1 cellular context compared by ENCODE assay signal in the genomic region with DNA sequence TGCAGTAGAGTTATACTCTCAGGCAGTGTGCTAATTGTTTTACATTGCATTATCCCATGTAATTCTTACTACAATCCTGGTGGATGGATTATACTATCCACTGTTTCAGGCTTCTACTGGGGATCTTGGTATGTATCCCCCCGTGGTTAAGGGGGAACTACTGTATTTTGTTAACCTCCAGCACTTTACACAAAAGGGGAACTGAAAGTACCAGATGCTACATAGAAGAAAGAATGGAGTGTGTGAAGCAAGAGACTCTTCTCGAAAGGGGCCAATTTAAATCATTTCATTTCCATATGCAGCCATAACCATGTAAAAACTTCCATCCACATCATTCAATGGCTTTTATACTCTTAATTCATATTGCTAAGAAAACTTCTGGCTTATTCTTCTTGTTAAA.
TF ChIP-seq lines count a peak whose summit lies in the region.

No MANE protein-coding gene starts in this region.

TF ChIP-seq in WTC11, 78 proteins besides CTCF, POLR2A, EP300 and RAD21 (continued from another document):
- TF ChIP-seq, protein P1, sequence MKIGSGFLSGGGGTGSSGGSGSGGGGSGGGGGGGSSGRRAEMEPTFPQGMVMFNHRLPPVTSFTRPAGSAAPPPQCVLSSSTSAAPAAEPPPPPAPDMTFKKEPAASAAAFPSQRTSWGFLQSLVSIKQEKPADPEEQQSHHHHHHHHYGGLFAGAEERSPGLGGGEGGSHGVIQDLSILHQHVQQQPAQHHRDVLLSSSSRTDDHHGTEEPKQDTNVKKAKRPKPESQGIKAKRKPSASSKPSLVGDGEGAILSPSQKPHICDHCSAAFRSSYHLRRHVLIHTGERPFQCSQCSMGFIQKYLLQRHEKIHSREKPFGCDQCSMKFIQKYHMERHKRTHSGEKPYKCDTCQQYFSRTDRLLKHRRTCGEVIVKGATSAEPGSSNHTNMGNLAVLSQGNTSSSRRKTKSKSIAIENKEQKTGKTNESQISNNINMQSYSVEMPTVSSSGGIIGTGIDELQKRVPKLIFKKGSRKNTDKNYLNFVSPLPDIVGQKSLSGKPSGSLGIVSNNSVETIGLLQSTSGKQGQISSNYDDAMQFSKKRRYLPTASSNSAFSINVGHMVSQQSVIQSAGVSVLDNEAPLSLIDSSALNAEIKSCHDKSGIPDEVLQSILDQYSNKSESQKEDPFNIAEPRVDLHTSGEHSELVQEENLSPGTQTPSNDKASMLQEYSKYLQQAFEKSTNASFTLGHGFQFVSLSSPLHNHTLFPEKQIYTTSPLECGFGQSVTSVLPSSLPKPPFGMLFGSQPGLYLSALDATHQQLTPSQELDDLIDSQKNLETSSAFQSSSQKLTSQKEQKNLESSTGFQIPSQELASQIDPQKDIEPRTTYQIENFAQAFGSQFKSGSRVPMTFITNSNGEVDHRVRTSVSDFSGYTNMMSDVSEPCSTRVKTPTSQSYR (CRISPR knock-in tag; IDR thresholded peaks at IDR 0.05) = no peak
- TF ChIP-seq TCF7 (CRISPR knock-in tag; IDR thresholded peaks at IDR 0.05; ENCODE audit: low read depth) (no peak), TP53 (CRISPR knock-in tag; IDR thresholded peaks at IDR 0.05) (no peak), ZNF219 (CRISPR knock-in tag; IDR thresholded peaks at IDR 0.05; ENCODE audit: borderline replicate concordance) (no peak), NFYB (CRISPR knock-in tag; conservative IDR thresholded peaks at IDR 0.05; ENCODE audit: low read depth) (no peak), FOXP4 (CRISPR knock-in tag; IDR thresholded peaks at IDR 0.05) (no peak)
- TF ChIP-seq, protein P2, sequence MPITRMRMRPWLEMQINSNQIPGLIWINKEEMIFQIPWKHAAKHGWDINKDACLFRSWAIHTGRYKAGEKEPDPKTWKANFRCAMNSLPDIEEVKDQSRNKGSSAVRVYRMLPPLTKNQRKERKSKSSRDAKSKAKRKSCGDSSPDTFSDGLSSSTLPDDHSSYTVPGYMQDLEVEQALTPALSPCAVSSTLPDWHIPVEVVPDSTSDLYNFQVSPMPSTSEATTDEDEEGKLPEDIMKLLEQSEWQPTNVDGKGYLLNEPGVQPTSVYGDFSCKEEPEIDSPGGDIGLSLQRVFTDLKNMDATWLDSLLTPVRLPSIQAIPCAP (CRISPR knock-in tag; IDR thresholded peaks at IDR 0.05) = no peak
- TF ChIP-seq, protein P3, sequence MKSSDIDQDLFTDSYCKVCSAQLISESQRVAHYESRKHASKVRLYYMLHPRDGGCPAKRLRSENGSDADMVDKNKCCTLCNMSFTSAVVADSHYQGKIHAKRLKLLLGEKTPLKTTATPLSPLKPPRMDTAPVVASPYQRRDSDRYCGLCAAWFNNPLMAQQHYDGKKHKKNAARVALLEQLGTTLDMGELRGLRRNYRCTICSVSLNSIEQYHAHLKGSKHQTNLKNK (CRISPR knock-in tag; IDR thresholded peaks at IDR 0.05) = no peak
- TF ChIP-seq, protein P4, sequence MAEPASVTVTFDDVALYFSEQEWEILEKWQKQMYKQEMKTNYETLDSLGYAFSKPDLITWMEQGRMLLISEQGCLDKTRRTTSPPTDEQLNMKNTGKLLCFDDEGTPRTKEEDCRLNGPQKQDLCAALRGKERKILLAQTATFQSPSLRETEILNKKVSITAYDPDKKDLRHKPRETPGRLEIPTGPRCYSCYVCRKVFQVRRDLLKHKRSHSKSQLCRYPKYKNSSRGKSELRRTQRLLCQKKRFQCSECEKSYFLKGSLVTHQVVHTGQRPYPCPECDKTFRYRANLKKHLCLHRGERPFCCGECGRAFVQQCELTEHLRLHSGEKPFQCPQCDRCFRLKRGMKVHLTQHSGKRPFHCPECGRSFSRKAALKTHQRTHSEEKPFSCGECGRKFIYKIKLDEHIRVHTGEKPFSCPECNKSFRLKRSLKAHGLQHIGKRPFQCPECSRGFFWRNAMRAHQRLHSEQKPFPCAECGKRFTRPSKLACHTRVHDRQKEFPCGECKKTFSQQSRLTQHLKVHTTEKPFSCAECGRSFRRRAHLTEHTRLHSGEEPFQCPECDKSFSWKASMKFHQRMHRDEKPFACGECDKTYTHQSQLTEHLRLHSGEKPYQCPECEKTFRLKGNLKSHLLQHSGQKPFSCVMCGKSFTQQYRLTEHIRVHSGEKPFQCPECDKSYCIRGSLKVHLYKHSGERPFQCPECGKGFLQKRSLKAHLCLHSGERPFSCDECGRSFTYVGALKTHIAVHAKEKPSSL (CRISPR knock-in tag; conservative IDR thresholded peaks at IDR 0.05) = no peak
